Comparison of ENCODE assay signal across 32 cellular contexts in genomic region chr3:161863775-161864174, GRCh38.
"Had no signal": no experiment of that assay in that cellular context is flagged by ENCODE, and none has a peak within 500 bp of the region (broad histone marks: within the 10 kb centered on the region; RNA-seq: fewer than 3 reads in every experiment).

No MANE protein-coding gene starts in this region.

- H3K27me3 ChIP-seq: SJCRH30 had no signal

- H3K4me1 ChIP-seq: SJCRH30 had no signal

- H3K36me3 ChIP-seq: SJCRH30 had no signal

- H2AFZ ChIP-seq: PC-9 had no signal

- H3K9me3 ChIP-seq: SJCRH30 had no signal

- H3K4me3 ChIP-seq: PC-9, SJCRH30, SK-N-MC had no signal

- DNase-seq: Karpas-422, NCI-H1048, NCI-H1092 treated with DMSO at 0.1 percent for 48 hours, NCI-H1105 treated with DMSO at 0.1 percent for 48 hours, NCI-H1417, NCI-H1436, NCI-H146, NCI-H1694, NCI-H187, NCI-H1930, NCI-H2029 treated with DMSO at 0.1 percent for 48 hours, NCI-H2081 treated with DMSO at 0.1 percent for 48 hours, NCI-H2107, NCI-H2171, NCI-H226, NCI-H446 treated with DMSO at 0.1 percent for 48 hours, NCI-H510A, NCI-H524, NCI-H526, NCI-H69, NCI-H748 treated with DMSO at 0.1 percent for 48 hours, NCI-H82, PC-9, SHP77, SIG-M5, SJCRH30, T-cell had no signal

- H3K27ac ChIP-seq: PC-9, RWPE1, SJCRH30, SK-N-MC had no signal

- H3K4me2 ChIP-seq: PC-9 had no signal

- ATAC-seq: Panc1, Right ventricle myocardium inferior, SK-N-SH treated with all-trans-retinoic acid at 6 μM for 48 hours, T-cell had no signal
